22 cellular contexts compared by ENCODE assay signal in the genomic region with DNA sequence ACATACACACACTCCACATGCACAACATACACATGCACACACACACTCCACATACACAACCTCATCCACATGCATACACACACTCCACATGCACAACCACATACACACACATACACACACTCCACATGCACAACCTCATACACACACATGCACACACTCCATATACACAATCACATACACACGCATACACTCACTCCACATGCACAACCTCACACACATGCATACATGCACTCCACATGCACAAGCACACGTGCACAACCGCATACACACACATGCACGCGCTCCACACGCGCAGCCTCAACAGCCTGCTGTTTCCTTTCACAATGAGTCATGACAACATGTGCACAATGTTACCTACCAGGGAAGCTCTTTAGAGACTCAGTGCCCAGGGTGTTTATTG.
DNase-seq lines count a peak whose midpoint lies in the region; ATAC-seq, FAIRE-seq and TF ChIP-seq lines count a peak whose summit lies in the region.
"Had no signal": no experiment of that assay in that cellular context is flagged by ENCODE, and none has a peak within 500 bp of the region (broad histone marks: within the 10 kb centered on the region; RNA-seq: fewer than 3 reads in every experiment).

No MANE protein-coding gene starts in this region.

- H4K5ac ChIP-seq in IMR-90 (ENCODE audit: low read depth, low read length) (no peak overlapping the region), mesendoderm (ENCODE audit: low read length) (no peak overlapping the region)

- no peak overlapping the region for H2BK20ac ChIP-seq in IMR-90 (ENCODE audit: low read depth, low read length)

- H3K56ac ChIP-seq in IMR-90 (ENCODE audit: extremely low read depth, insufficient read depth, low read length): no peak overlapping the region
- H3K56ac ChIP-seq in mesendoderm (ENCODE audit: low read length): no peak overlapping the region

- 84% methylated on average over 7 of the region's 7 CpGs for WGBS in HepG2 (ENCODE audit: low lambda C conversion rate)
- WGBS in right lobe of liver (ENCODE audit: insufficient coverage, low coverage, low lambda C conversion rate, missing lambda C conversion rate): 84% methylated on average over 7 of the region's 7 CpGs
- 75% methylated on average over 2 of the region's 7 CpGs; no CpG with 5 or more reads in 1 of the 2 experiments for WGBS in IMR-90 (ENCODE audit: extremely low coverage in 2 of 2, insufficient read length in 1 of 2), 2 experiments
- no CpG with 5 or more reads among the region's 7 CpGs for WGBS in trophoblast cell (ENCODE audit: extremely low coverage, insufficient coverage, insufficient read length)
- WGBS in mesendoderm (ENCODE audit: extremely low coverage, insufficient coverage, low lambda C conversion rate): 100% methylated on average over 1 of the region's 7 CpGs

- no peak overlapping the region for H3K4me2 ChIP-seq in HepG2 (ENCODE audit: low read depth, low read length)
- H3K4me2 ChIP-seq in IMR-90 (ENCODE audit: low read depth, low read length): no peak overlapping the region
- no peak overlapping the region for H3K4me2 ChIP-seq in trophoblast cell (ENCODE audit: low read length)
- no peak overlapping the region for H3K4me2 ChIP-seq in mesendoderm (ENCODE audit: low read length)
- H3K4me2 ChIP-seq: A549; BLaER1 treated with 17β-estradiol and CSF1 and Interleukin-3, amounts not matched to agents 10 nM and 100 nM had no signal

- H3K79me2 ChIP-seq in HepG2 (ENCODE audit: insufficient read depth, low read length): no peaks in the 10 kb centered on the region
- no peaks in the 10 kb centered on the region for H3K79me2 ChIP-seq in trophoblast cell (ENCODE audit: control insufficient read depth, insufficient read depth, low read length, poor library complexity)
- H3K79me2 ChIP-seq in mesendoderm (ENCODE audit: control insufficient read depth, insufficient read depth, low read length): no peaks in the 10 kb centered on the region

- TF ChIP-seq RAD21 in HepG2 (CRISPR knock-in tag; IDR thresholded peaks at IDR 0.05): no peak
- TF ChIP-seq RAD21 in IMR-90 (IDR thresholded peaks at IDR 0.05; ENCODE audit: low read length): no peak

- H3K79me1 ChIP-seq in IMR-90 (ENCODE audit: low read depth in 1 of 2, low read length in 2 of 2): no peaks in the 10 kb centered on the region
- H3K79me1 ChIP-seq in trophoblast cell (ENCODE audit: low read length): no peaks in the 10 kb centered on the region
- no peaks in the 10 kb centered on the region for H3K79me1 ChIP-seq in mesendoderm (ENCODE audit: low read length)

- H4K20me1 ChIP-seq in HepG2 (ENCODE audit: insufficient read depth, low read length) (no peaks in the 10 kb centered on the region), IMR-90 (ENCODE audit: insufficient read depth, low read length) (no peaks in the 10 kb centered on the region)
- H4K20me1 ChIP-seq: BLaER1 treated with 17β-estradiol and CSF1 and Interleukin-3, amounts not matched to agents 10 nM and 100 nM had no signal

- peak overlapping the region; percentile 2 for H2BK5ac ChIP-seq in IMR-90 (ENCODE audit: low read depth, low read length, poor library complexity, severe bottlenecking)
- no peak overlapping the region for H2BK5ac ChIP-seq in trophoblast cell (ENCODE audit: low read depth, low read length, poor library complexity)
- no peak overlapping the region for H2BK5ac ChIP-seq in mesendoderm (ENCODE audit: low read length)

- FAIRE-seq in HepG2 (lab: Jason Lieb, UNC): no peak
- FAIRE-seq: A549, D721Med, G401.6, GM19239 had no signal

- DNase-seq in HepG2 (ENCODE audit: low spot score) (no peak), right lobe of liver (no peak), IMR-90 (no peak), islet precursor cell (peak; percentile 20), trophoblast cell (no peak), mesendoderm (no peak)
- DNase-seq: AML-193; Caco-2; Calu3; CD4-positive, alpha-beta T cell; CD8-positive, alpha-beta T cell; DMS79 treated with DMSO at 0.1 percent for 48 hours; GF-D8 had no signal

- no peak for TF ChIP-seq POLR2A in HepG2 (IDR thresholded peaks at IDR 0.05; ENCODE audit: insufficient read depth in 1 of 2, low read depth in 2 of 2, low read length in 2 of 2)
- no peak for TF ChIP-seq POLR2A in right lobe of liver (IDR thresholded peaks at IDR 0.05)
- no peak for TF ChIP-seq POLR2A in IMR-90 (IDR thresholded peaks at IDR 0.05; ENCODE audit: low read depth, low read length)

- H2BK120ac ChIP-seq in IMR-90 (ENCODE audit: low read depth, low read length) (no peak overlapping the region), trophoblast cell (ENCODE audit: insufficient read depth, low read length, poor library complexity) (no peak overlapping the region), mesendoderm (ENCODE audit: low read depth, low read length) (no peak overlapping the region)

- intact Hi-C loops in HepG2 (cut with micrococcal nuclease; ENCODE audit: unreplicated experiment) (no loop called here), right lobe of liver (cut with DNase I) (no loop called here), IMR-90 (cut with micrococcal nuclease) (no loop called here)

- ATAC-seq in HepG2 (no peak), right lobe of liver (no peak), IMR-90 (ENCODE audit: low read depth) (no peak), GM21529 (IDR thresholded peaks at IDR 0.05; ENCODE audit: unreplicated experiment) (no peak), GM21515 (IDR thresholded peaks at IDR 0.05; ENCODE audit: unreplicated experiment) (no peak)
- ATAC-seq: A549; CD8-positive, alpha-beta T cell had no signal

- H4K8ac ChIP-seq in IMR-90 (ENCODE audit: low read depth in 2 of 2, low read length in 2 of 2): no peak overlapping the region
- H4K8ac ChIP-seq in trophoblast cell (ENCODE audit: low read depth, low read length): no peak overlapping the region
- H4K8ac ChIP-seq in mesendoderm (ENCODE audit: low read depth, low read length): no peak overlapping the region

- H4K12ac ChIP-seq in trophoblast cell (ENCODE audit: low read depth, low read length): no peak overlapping the region

- no peak overlapping the region for H3K27ac ChIP-seq in HepG2 (ENCODE audit: extremely low read length, insufficient read depth, low read length)
- no peak overlapping the region for H3K27ac ChIP-seq in right lobe of liver
- H3K27ac ChIP-seq in IMR-90 (ENCODE audit: insufficient read depth, low read length): no peak overlapping the region
- no peak overlapping the region for H3K27ac ChIP-seq in trophoblast cell (ENCODE audit: low read depth, low read length)
- no peak overlapping the region for H3K27ac ChIP-seq in mesendoderm (ENCODE audit: low read depth, low read length)
- H3K27ac ChIP-seq: 22Rv1; A549; BLaER1 treated with 17β-estradiol and CSF1 and Interleukin-3, amounts not matched to agents 10 nM and 100 nM; C4-2B had no signal

- no peak overlapping the region for H2AFZ ChIP-seq in HepG2 (ENCODE audit: low read length)
- no peak overlapping the region for H2AFZ ChIP-seq in IMR-90 (replicated peaks; ENCODE audit: low read length, poor library complexity)
- no peak overlapping the region for H2AFZ ChIP-seq in trophoblast cell (ENCODE audit: insufficient read depth, low read length, poor library complexity)

- H3K14ac ChIP-seq in IMR-90 (replicated peaks; ENCODE audit: low read depth, low read length): no peak overlapping the region
- no peak overlapping the region for H3K14ac ChIP-seq in trophoblast cell (ENCODE audit: low read length)

- H3K9me3 ChIP-seq in HepG2 (ENCODE audit: low read length) (peaks cover 39% of the 10 kb centered on the region), right lobe of liver (no peaks in the 10 kb centered on the region), IMR-90 (ENCODE audit: control insufficient read depth, insufficient read depth, low read length) (peaks cover 24% of the 10 kb centered on the region), trophoblast cell (ENCODE audit: insufficient read depth, low read depth, low read length) (peaks cover 11% of the 10 kb centered on the region)
- H3K9me3 ChIP-seq: A549 had no signal

- TF ChIP-seq EP300 in HepG2 (IDR thresholded peaks at IDR 0.05; ENCODE audit: low read depth in 2 of 2, low read length in 2 of 2) (no peak), HepG2 (CRISPR knock-in tag; IDR thresholded peaks at IDR 0.05; ENCODE audit: borderline replicate concordance) (no peak)

- no peak overlapping the region for H4K91ac ChIP-seq in IMR-90 (ENCODE audit: insufficient read depth, low read depth, low read length)
- no peak overlapping the region for H4K91ac ChIP-seq in trophoblast cell (ENCODE audit: low read depth, low read length)

- H3K4me1 ChIP-seq in HepG2 (ENCODE audit: insufficient read depth, low read length) (no peaks in the 10 kb centered on the region), right lobe of liver (no peaks in the 10 kb centered on the region), IMR-90 (ENCODE audit: control insufficient read depth, insufficient read depth, low read length) (no peaks in the 10 kb centered on the region), trophoblast cell (ENCODE audit: control insufficient read depth in 1 of 2, insufficient read depth in 2 of 2, low read length in 2 of 2) (no peaks in the 10 kb centered on the region), mesendoderm (ENCODE audit: control insufficient read depth, low read depth, low read length) (no peaks in the 10 kb centered on the region)
- H3K4me1 ChIP-seq: A549, Caco-2 had no signal

- H3K4ac ChIP-seq in IMR-90 (ENCODE audit: low read depth, low read length) (no peak overlapping the region), trophoblast cell (ENCODE audit: low read depth, low read length) (no peak overlapping the region), mesendoderm (ENCODE audit: low read depth, low read length) (no peak overlapping the region)

- TF ChIP-seq CTCF in HepG2 (CRISPR knock-in tag; IDR thresholded peaks at IDR 0.05): no peak
- no peak for TF ChIP-seq CTCF in right lobe of liver (IDR thresholded peaks at IDR 0.05)
- TF ChIP-seq CTCF in IMR-90 (conservative IDR thresholded peaks at IDR 0.05; ENCODE audit: low read depth, low read length): no peak

- no peak overlapping the region for H3K9ac ChIP-seq in HepG2 (ENCODE audit: insufficient read depth, low read depth, low read length)
- no peak overlapping the region for H3K9ac ChIP-seq in IMR-90 (ENCODE audit: low read depth, low read length)
- H3K9ac ChIP-seq in trophoblast cell (ENCODE audit: low read length): no peak overlapping the region
- no peak overlapping the region for H3K9ac ChIP-seq in mesendoderm (ENCODE audit: low read length)
- H3K9ac ChIP-seq: BLaER1 treated with 17β-estradiol and CSF1 and Interleukin-3, amounts not matched to agents 10 nM and 100 nM had no signal

- POLR2A ChIA-PET in HepG2 (lab: Yijun Ruan, JAX) (no interaction called here), IMR-90 (lab: Charles Lee; ENCODE audit: unreplicated experiment) (no interaction called here)

- peak overlapping the region; percentile 23 for H2AK9ac ChIP-seq in IMR-90 (replicated peaks; ENCODE audit: low read depth, low read length, poor library complexity)

- in situ Hi-C loops in HepG2 (cut with HindIII; ENCODE audit: extremely low pct_ligation_motif_present, low pct_unique_long_range_greater_than_20kb): no loop called here
- in situ Hi-C loops in IMR-90 (cut with MboI; ENCODE audit: low sequenced_read_pairs): no loop called here

- CTCF ChIA-PET in HepG2 (lab: Yijun Ruan, JAX; ENCODE audit: low intra/inter-chr PET ratio, low total read pairs) (no interaction called here), IMR-90 (lab: Yijun Ruan, JAX) (no interaction called here)

- H3K9me1 ChIP-seq in IMR-90 (ENCODE audit: insufficient read depth, low read length): no peaks in the 10 kb centered on the region

- BruUV-seq in HepG2 (replicated peaks; lab: Mats Ljungman, UMichigan) (no TSS peak), IMR-90 (replicated peaks; lab: Mats Ljungman, UMichigan) (no TSS peak)

- H3K18ac ChIP-seq in IMR-90 (ENCODE audit: low read depth, low read length) (no peak overlapping the region), trophoblast cell (ENCODE audit: low read length) (no peak overlapping the region), mesendoderm (ENCODE audit: low read length) (no peak overlapping the region)

- H3K27me3 ChIP-seq in HepG2 (ENCODE audit: control insufficient read depth in 1 of 2, insufficient read depth in 2 of 2, low read length in 2 of 2) (no peaks in the 10 kb centered on the region), right lobe of liver (no peaks in the 10 kb centered on the region), IMR-90 (ENCODE audit: control insufficient read depth, insufficient read depth, low read length) (no peaks in the 10 kb centered on the region), trophoblast cell (ENCODE audit: insufficient read depth, low read length) (no peaks in the 10 kb centered on the region), mesendoderm (ENCODE audit: insufficient read depth, low read length, poor library complexity) (no peaks in the 10 kb centered on the region)
- H3K27me3 ChIP-seq: BLaER1 treated with 17β-estradiol and CSF1 and Interleukin-3, amounts not matched to agents 10 nM and 100 nM had no signal

- H2AK5ac ChIP-seq in IMR-90 (ENCODE audit: low read depth, low read length): no peak overlapping the region
- H2AK5ac ChIP-seq in trophoblast cell (ENCODE audit: low read length): no peak overlapping the region
- no peak overlapping the region for H2AK5ac ChIP-seq in mesendoderm (ENCODE audit: low read length)

- no peak overlapping the region for H2BK12ac ChIP-seq in trophoblast cell (ENCODE audit: low read length)

- no peak overlapping the region for H3K23ac ChIP-seq in IMR-90 (ENCODE audit: low read depth, low read length)
- H3K23ac ChIP-seq in trophoblast cell (ENCODE audit: low read length): peak overlapping the region; percentile 38
- H3K23ac ChIP-seq in mesendoderm (ENCODE audit: low read length): no peak overlapping the region

- H3K36me3 ChIP-seq in HepG2 (replicated peaks in 1 of 2; ENCODE audit: control insufficient read depth in 1 of 2, insufficient read depth in 2 of 2, low read length in 2 of 2): no peaks in the 10 kb centered on the region
- no peaks in the 10 kb centered on the region for H3K36me3 ChIP-seq in right lobe of liver
- no peaks in the 10 kb centered on the region for H3K36me3 ChIP-seq in IMR-90 (ENCODE audit: control insufficient read depth, insufficient read depth, low read length)
- H3K36me3 ChIP-seq in trophoblast cell (ENCODE audit: control insufficient read depth in 1 of 2, insufficient read depth in 2 of 2, low read length in 2 of 2): no peaks in the 10 kb centered on the region
- H3K36me3 ChIP-seq in mesendoderm (ENCODE audit: control insufficient read depth, insufficient read depth, low read length): no peaks in the 10 kb centered on the region
- H3K36me3 ChIP-seq: BLaER1 treated with 17β-estradiol and CSF1 and Interleukin-3, amounts not matched to agents 10 nM and 100 nM had no signal

- H2BK15ac ChIP-seq in IMR-90 (ENCODE audit: low read depth, low read length) (no peak overlapping the region), mesendoderm (replicated peaks; ENCODE audit: low read depth) (no peak overlapping the region)

- H3K4me3 ChIP-seq in HepG2 (replicated peaks in 1 of 3; ENCODE audit: insufficient read depth in 1 of 3, low read depth in 2 of 3, low read length in 3 of 3): no peak overlapping the region
- no peak overlapping the region for H3K4me3 ChIP-seq in right lobe of liver
- H3K4me3 ChIP-seq in IMR-90 (ENCODE audit: insufficient read depth, low read depth, low read length): no peak overlapping the region
- H3K4me3 ChIP-seq in trophoblast cell (ENCODE audit: low read depth, low read length): peak overlapping the region; percentile 50
- H3K4me3 ChIP-seq in mesendoderm (ENCODE audit: low read length): no peak overlapping the region
- H3K4me3 ChIP-seq: A549; BLaER1 treated with 17β-estradiol and CSF1 and Interleukin-3, amounts not matched to agents 10 nM and 100 nM had no signal

- dilution Hi-C loops in IMR-90 (cut with HindIII; ENCODE audit: low sequenced_read_pairs, unreplicated experiment): no loop called here
